18 cellular contexts compared by ENCODE assay signal in the genomic region with DNA sequence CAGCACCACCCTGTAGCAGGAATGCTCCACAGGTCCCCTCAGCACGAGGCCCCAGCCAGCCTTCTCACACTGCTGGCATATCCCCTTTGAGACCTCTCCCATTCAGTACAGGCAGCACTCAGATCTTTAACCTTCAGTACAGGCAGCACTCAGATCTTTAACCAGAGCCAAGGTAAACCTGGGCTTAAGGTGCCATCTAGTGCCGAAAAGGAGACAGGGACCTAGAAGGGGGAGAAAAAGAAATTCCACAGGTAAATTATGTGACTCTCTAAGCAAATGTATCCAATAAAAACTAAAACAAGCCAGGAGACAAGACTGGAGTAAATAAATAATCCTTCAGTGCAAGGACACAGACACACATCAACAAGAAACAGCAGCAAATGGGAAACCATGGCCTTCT.
A peak's percentile ranks its signal among the peaks of the same experiment; 100 is the strongest.
DNase-seq lines count a peak whose midpoint lies in the region; ATAC-seq and TF ChIP-seq lines count a peak whose summit lies in the region.
"Had no signal": no experiment of that assay in that cellular context is flagged by ENCODE, and none has a peak within 500 bp of the region (broad histone marks: within the 10 kb centered on the region; RNA-seq: fewer than 3 reads in every experiment).

No MANE protein-coding gene starts in this region.

- no peaks in the 10 kb centered on the region for H3K4me1 Mint-ChIP-seq in chondrocyte (ENCODE audit: low read depth)
- no peaks in the 10 kb centered on the region for H3K4me1 Mint-ChIP-seq in stimulated activated naive CD8-positive, alpha-beta T cell treated with anti-CD3 and anti-CD28 coated beads, Interleukin-15, amount 100 ng/mL, for 72 hours

- H3K27ac Mint-ChIP-seq in chondrocyte (ENCODE audit: unreplicated experiment), result no peak overlapping the region
- no peak overlapping the region for H3K27ac Mint-ChIP-seq in stimulated activated naive CD8-positive, alpha-beta T cell treated with anti-CD3 and anti-CD28 coated beads, Interleukin-15, amount 100 ng/mL, for 72 hours

- no peak overlapping the region for H3K4me3 Mint-ChIP-seq in chondrocyte (ENCODE audit: unreplicated experiment)
- no peak overlapping the region for H3K4me3 Mint-ChIP-seq in stimulated activated naive CD8-positive, alpha-beta T cell treated with anti-CD3 and anti-CD28 coated beads, Interleukin-15, amount 100 ng/mL, for 72 hours

- no peaks in the 10 kb centered on the region for H3K27me3 Mint-ChIP-seq in chondrocyte (ENCODE audit: low read depth)
- peaks cover 19% of the 10 kb centered on the region for H3K27me3 Mint-ChIP-seq in stimulated activated naive CD8-positive, alpha-beta T cell treated with anti-CD3 and anti-CD28 coated beads, Interleukin-15, amount 100 ng/mL, for 72 hours

- TF ChIP-seq CTCF in DND-41 (IDR thresholded peaks at IDR 0.05; ENCODE audit: borderline replicate concordance, extremely low read depth, low read length, poor library complexity, severe bottlenecking) (peak; percentile 39), chondrocyte (IDR thresholded peaks at IDR 0.05) (no peak)

- DNase-seq in DND-41, result no peak
- peak; percentile 73 for DNase-seq in Karpas-422
- DNase-seq in NCI-H748 treated with DMSO at 0.1 percent for 48 hours (lab: John Stamatoyannopoulos, UW), result peak; percentile 31
- peak; percentile 48 for DNase-seq in chondrocyte (ENCODE audit: low spot score)
- no peak for DNase-seq in stimulated activated naive CD8-positive, alpha-beta T cell treated with anti-CD3 and anti-CD28 coated beads, Interleukin-15, amount 100 ng/mL, for 72 hours
- no peak for DNase-seq in NCI-H446 treated with DMSO at 0.1 percent for 48 hours (lab: John Stamatoyannopoulos, UW)
- no peak for DNase-seq in activated naive CD4-positive, alpha-beta T cell (lab: John Stamatoyannopoulos, UW)
- DNase-seq in glomerular visceral epithelial cell (ENCODE audit: extremely low spot score), result no peak
- DNase-seq: activated naive CD4-positive, alpha-beta T cell treated with anti-CD3 and anti-CD28 coated beads, Interleukin-2, amount 50 U/mL, for 16 hours; body of pancreas; islet precursor cell; MG63; midbrain; NCI-H2227 treated with DMSO at 0.1 percent for 48 hours; nucleus accumbens; stimulated activated CD4-positive, alpha-beta T cell treated with anti-CD3 and anti-CD28 coated beads, Interleukin-4, amount 100 ng/mL, for 1 hour; T-helper 1 cell had no signal

- no peaks in the 10 kb centered on the region for H3K36me3 Mint-ChIP-seq in chondrocyte (ENCODE audit: low read depth)

- H3K9me2 ChIP-seq in Karpas-422 (replicated peaks; ENCODE audit: insufficient read depth, low read length), result no peaks in the 10 kb centered on the region

- H3K4me3 ChIP-seq in DND-41 (ENCODE audit: low read depth in 1 of 2, low read length in 2 of 2), result no peak overlapping the region
- H3K4me3 ChIP-seq in Karpas-422 (ENCODE audit: low read length), result no peak overlapping the region
- H3K4me3 ChIP-seq: body of pancreas, MG63 had no signal

- peaks cover 63% of the 10 kb centered on the region for H3K9me3 Mint-ChIP-seq in chondrocyte (ENCODE audit: low read depth)
- H3K9me3 Mint-ChIP-seq in stimulated activated naive CD8-positive, alpha-beta T cell treated with anti-CD3 and anti-CD28 coated beads, Interleukin-15, amount 100 ng/mL, for 72 hours, result peaks cover 26 to 27% of the 10 kb centered on the region in 2 donors

- H3K79me2 ChIP-seq in DND-41 (ENCODE audit: insufficient read depth, low read length) (no peaks in the 10 kb centered on the region), Karpas-422 (ENCODE audit: low read length) (no peaks in the 10 kb centered on the region)

- ATAC-seq in DND-41 (ENCODE audit: insufficient read depth, low read depth), result no peak
- ATAC-seq in stimulated activated naive CD8-positive, alpha-beta T cell treated with anti-CD3 and anti-CD28 coated beads, Interleukin-15, amount 100 ng/mL, for 72 hours, result no peak
- ATAC-seq: body of pancreas, esophagus mucosa had no signal

- H4K20me1 ChIP-seq in DND-41 (ENCODE audit: insufficient read depth, low read length), result no peaks in the 10 kb centered on the region
- H4K20me1 ChIP-seq in Karpas-422 (ENCODE audit: insufficient read depth, low read depth, low read length), result no peaks in the 10 kb centered on the region

- H3K9me3 ChIP-seq in DND-41 (ENCODE audit: insufficient read depth, low read length, severe bottlenecking) (peaks cover 5% of the 10 kb centered on the region), Karpas-422 (ENCODE audit: low read length) (no peaks in the 10 kb centered on the region)
- H3K9me3 ChIP-seq: body of pancreas, MG63 had no signal

- no peaks in the 10 kb centered on the region for H3K36me3 ChIP-seq in DND-41 (ENCODE audit: insufficient read depth, low read length)
- H3K36me3 ChIP-seq in Karpas-422 (ENCODE audit: insufficient read depth, low read length), result no peaks in the 10 kb centered on the region
- H3K36me3 ChIP-seq: MG63 had no signal

- H3K27ac ChIP-seq in DND-41 (ENCODE audit: low read length) (no peak overlapping the region), Karpas-422 (ENCODE audit: low read length) (no peak overlapping the region)
- H3K27ac ChIP-seq: body of pancreas had no signal

- H2AFZ ChIP-seq in DND-41 (ENCODE audit: low read depth, low read length), result no peak overlapping the region
- H2AFZ ChIP-seq in Karpas-422 (ENCODE audit: low read length), result no peak overlapping the region

- H3K9ac ChIP-seq in DND-41 (ENCODE audit: low read depth, low read length) (no peak overlapping the region), Karpas-422 (ENCODE audit: low read length) (no peak overlapping the region)

- H3K4me1 ChIP-seq in DND-41 (ENCODE audit: insufficient read depth, low read length), result no peaks in the 10 kb centered on the region
- no peaks in the 10 kb centered on the region for H3K4me1 ChIP-seq in Karpas-422 (ENCODE audit: low read length)

- H3K4me2 ChIP-seq in DND-41 (ENCODE audit: insufficient read depth, low read length) (no peak overlapping the region), Karpas-422 (ENCODE audit: low read depth, low read length, poor library complexity, severe bottlenecking) (no peak overlapping the region)

- H3K27me3 ChIP-seq in DND-41 (ENCODE audit: insufficient read depth, low read length, poor library complexity) (peaks cover 7% of the 10 kb centered on the region), Karpas-422 (ENCODE audit: low read length) (0 out of 2 replicates have a peak, but pooled peaks cover 2% of the 10 kb centered on the region)
- H3K27me3 ChIP-seq: body of pancreas, MG63 had no signal

Comparison
In these comparisons a context has a peak if more than half of its experiments do, and no peak if none do; other contexts are left out.
1. DNase-seq: peak in Karpas-422 (single experiment), NCI-H748 treated with DMSO at 0.1 percent for 48 hours (single experiment) and chondrocyte (single experiment); none in DND-41 (single experiment), stimulated activated naive CD8-positive, alpha-beta T cell treated with anti-CD3 and anti-CD28 coated beads, Interleukin-15, amount 100 ng/mL, for 72 hours (0 of 2), NCI-H446 treated with DMSO at 0.1 percent for 48 hours (single experiment), activated naive CD4-positive, alpha-beta T cell (0 of 4) and glomerular visceral epithelial cell (single experiment).